In the genomic region with DNA sequence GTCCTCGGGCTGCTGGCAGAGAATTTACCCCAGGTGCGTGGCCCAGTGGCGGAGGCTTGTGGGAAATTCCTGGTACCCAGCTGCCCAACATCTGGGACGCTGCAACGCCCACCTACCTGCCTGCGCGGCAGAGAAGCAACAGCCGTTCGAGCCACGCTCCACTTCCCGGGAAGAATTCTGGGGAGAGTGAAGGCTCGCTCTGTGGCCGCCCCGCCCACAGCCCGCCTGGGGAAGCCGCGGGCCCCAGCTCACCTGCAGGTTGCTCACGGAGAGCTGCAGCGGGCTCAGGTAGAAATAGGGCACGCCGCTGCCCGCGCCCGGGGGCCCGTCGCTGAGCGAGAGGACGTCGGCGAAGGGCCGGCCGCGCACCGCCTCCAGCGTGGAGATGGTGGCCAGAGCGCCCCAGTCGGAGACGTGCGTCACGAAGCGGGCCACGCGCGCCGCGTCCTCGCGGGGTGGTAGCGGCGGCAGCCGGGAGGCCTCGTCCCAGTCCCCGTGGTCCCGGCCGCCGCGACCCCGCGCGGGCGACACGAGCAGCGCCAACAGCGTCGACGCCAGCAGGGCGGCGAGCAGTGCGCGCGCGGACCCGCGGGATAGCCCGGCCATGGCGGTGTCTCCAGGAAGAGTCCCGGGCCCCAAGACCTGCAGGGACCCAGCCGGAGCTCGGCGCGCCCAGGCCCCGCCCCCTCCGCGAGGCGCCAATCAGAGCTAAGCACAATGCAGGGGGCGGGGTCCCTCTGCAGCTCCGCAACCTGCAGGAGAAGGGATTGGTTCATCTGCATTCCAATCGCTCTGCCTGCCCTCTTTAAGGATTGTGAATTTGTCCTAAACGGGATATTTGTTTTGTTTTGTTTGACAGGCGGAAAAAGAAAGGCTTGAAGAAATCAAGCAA, we compare ENCODE assay signal across 8 cellular contexts. TPM values are rescaled to one million over a fixed set of nuclear protein-coding genes. Genes with fewer than 3 reads are reported as not detected.
DNase-seq lines count a peak whose midpoint lies in the region; FAIRE-seq and TF ChIP-seq lines count a peak whose summit lies in the region.

A gene (minus strand): TSS at position 627 of the 892 bp plus-strand sequence.

- H3K4me3 Mint-ChIP-seq in activated naive CD4-positive, alpha-beta T cell treated with anti-CD3 and anti-CD28 coated beads for 36 hours, result peak within 1 kb of the TSS; percentile 79

- H3K27me3 Mint-ChIP-seq in activated naive CD4-positive, alpha-beta T cell treated with anti-CD3 and anti-CD28 coated beads for 36 hours (ENCODE audit: low read depth), result no peaks in the 10 kb centered on the region

- no peaks in the 10 kb centered on the region for H3K9me3 Mint-ChIP-seq in activated naive CD4-positive, alpha-beta T cell treated with anti-CD3 and anti-CD28 coated beads for 36 hours

- FAIRE-seq in frontal cortex (lab: Jason Lieb, UNC), result no peak

- peaks cover 67 to 85% of the 10 kb centered on the region in 2 experiments for H3K4me1 ChIP-seq in neutrophil (ENCODE audit: control insufficient read depth in 1 of 2, insufficient read depth in 1 of 2, low read depth in 1 of 2, low read length in 1 of 2)

- peaks cover 40% of the 10 kb centered on the region for H3K4me1 Mint-ChIP-seq in activated naive CD4-positive, alpha-beta T cell treated with anti-CD3 and anti-CD28 coated beads for 36 hours (ENCODE audit: low read depth)

- H3K4me3 ChIP-seq in HFF-Myc (replicated peaks; ENCODE audit: low read depth, low read length), result peak within 1 kb of the TSS; percentile 57
- peak within 1 kb of the TSS; percentile 78 to 81 for H3K4me3 ChIP-seq in neutrophil (ENCODE audit: low read depth in 1 of 2, low read length in 1 of 2)

- no peaks in the 10 kb centered on the region for H3K36me3 Mint-ChIP-seq in activated naive CD4-positive, alpha-beta T cell treated with anti-CD3 and anti-CD28 coated beads for 36 hours (ENCODE audit: low read depth)

- intact Hi-C loops in activated naive CD4-positive, alpha-beta T cell treated with anti-CD3 and anti-CD28 coated beads for 36 hours (cut with micrococcal nuclease), result loop anchor here (1.0 to 5.0 kb wide), 11 partner anchors 13 to 677 kb away; a partner anchor contains a TSS

- TF ChIP-seq CTCF in HFF-Myc (IDR thresholded peaks at IDR 0.05; ENCODE audit: low read depth, low read length, missing control alignments) (no peak), neutrophil (IDR thresholded peaks at IDR 0.05) (peak; percentile 54)

- DNase-seq in GM03348 (ENCODE audit: low spot score) (peak; percentile 99), HFF-Myc (ENCODE audit: extremely low read depth, low read depth) (peak; percentile 52), NAMALWA (ENCODE audit: low spot score) (peak; percentile 96), SK-N-DZ (ENCODE audit: low spot score) (peak; percentile 88), frontal cortex (ENCODE audit: low spot score in 2 of 2) (peak; percentile 91 to 94), substantia nigra (lab: John Stamatoyannopoulos, UW) (peak; percentile 25 to 95 (median 85))
- DNase-seq in activated naive CD4-positive, alpha-beta T cell treated with anti-CD3 and anti-CD28 coated beads for 36 hours, result peak; percentile 93

- CTCF ChIA-PET in activated naive CD4-positive, alpha-beta T cell treated with anti-CD3 and anti-CD28 coated beads for 36 hours (lab: Charles Lee), result interaction anchor here (0.6 to 3.3 kb wide), 22 partner anchors 8 to 643 kb away, joined by 3 to 30 read pairs (median 4); a partner anchor contains a TSS

- no peaks in the 10 kb centered on the region for H3K27me3 ChIP-seq in neutrophil

- H3K27ac Mint-ChIP-seq in activated naive CD4-positive, alpha-beta T cell treated with anti-CD3 and anti-CD28 coated beads for 36 hours, result no peak within 1 kb of the TSS

- H3K9me3 ChIP-seq in neutrophil, result no peaks in the 10 kb centered on the region

- H3K27ac ChIP-seq in neutrophil, result peak within 1 kb of the TSS; percentile 93
- H3K27ac ChIP-seq in substantia nigra (ENCODE audit: low read depth, low read length, poor library complexity, severe bottlenecking), result peak within 1 kb of the TSS; percentile 78

- H3K36me3 ChIP-seq in neutrophil, result no peaks in the 10 kb centered on the region

RNA-seq across cellular contexts. Expression of the gene that starts here (rescaled TPM):
- 25.8 and 28.6 TPM in 2 replicates for polyA plus RNA-seq in SK-N-DZ (2014; cell fraction: cytosol; rRNA removed)
- 16.3 and 17.7 TPM in 2 replicates for polyA plus RNA-seq in SK-N-DZ (2014; cell fraction: nucleus; rRNA removed)
- total RNA-seq in activated naive CD4-positive, alpha-beta T cell treated with anti-CD3 and anti-CD28 coated beads for 36 hours, result 10 to 100 TPM in 1 of 2 experiments, 1 to 10 TPM in 1; 9.6 to 10.7 TPM
- total RNA-seq in frontal cortex, result 42.4 TPM

Comparison
In these comparisons a context has a peak if more than half of its experiments do, and no peak if none do; other contexts are left out.
1. Peak in every context shown above with its lines: DNase-seq, H3K4me3 ChIP-seq and H3K27ac ChIP-seq.